ENCODE assay signal across 26 cellular contexts in the genomic region with DNA sequence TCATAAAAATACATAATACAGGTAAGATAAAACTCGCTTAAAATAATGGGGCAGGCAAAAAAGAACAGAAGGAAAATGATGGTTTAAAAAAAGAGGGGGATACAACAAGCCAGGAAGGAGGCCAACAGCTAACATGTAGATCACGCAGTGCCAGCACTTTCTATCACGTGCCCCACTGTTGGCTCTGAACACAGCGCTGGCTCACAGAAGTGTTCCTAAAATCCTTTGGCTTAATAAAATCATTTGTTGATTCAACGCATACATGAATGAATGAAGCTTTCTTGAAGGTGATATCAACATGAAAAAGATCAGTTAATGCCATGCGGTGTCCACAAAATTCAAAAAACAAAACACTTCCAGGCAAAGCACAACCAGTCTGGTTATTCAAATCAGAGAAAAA. TPM values are rescaled to one million over a fixed set of nuclear protein-coding genes. Genes with fewer than 3 reads are reported as not detected.
A peak's percentile ranks its signal among the peaks of the same experiment; 100 is the strongest.
DNase-seq lines count a peak whose midpoint lies in the region; ATAC-seq, FAIRE-seq and TF ChIP-seq lines count a peak whose summit lies in the region.
"Had no signal": no experiment of that assay in that cellular context is flagged by ENCODE, and none has a peak within 500 bp of the region (broad histone marks: within the 10 kb centered on the region; RNA-seq: fewer than 3 reads in every experiment).

No MANE protein-coding gene starts in this region.

- H3K27ac ChIP-seq in astrocyte (ENCODE audit: low read depth, low read length) (peak overlapping the region; percentile 88), stomach (no peak overlapping the region)
- H3K27ac ChIP-seq: 22Rv1, coronary artery, heart right ventricle had no signal

- H3K36me3 Mint-ChIP-seq in astrocyte (ENCODE audit: low read depth, unreplicated experiment): peaks cover 1% of the 10 kb centered on the region
- H3K36me3 Mint-ChIP-seq: activated naive CD8-positive, alpha-beta T cell; memory B cell; naive thymus-derived CD8-positive, alpha-beta T cell had no signal

- no peak overlapping the region for H3K9ac ChIP-seq in astrocyte (ENCODE audit: low read length)

- WGBS in stomach, 5 donors: 15 to 41% (median 26%) methylated on average over 6 of the region's 6 CpGs

- peaks cover 38% of the 10 kb centered on the region for H3K4me1 Mint-ChIP-seq in astrocyte (ENCODE audit: low read depth, unreplicated experiment)

- no peaks in the 10 kb centered on the region for H3K79me2 ChIP-seq in astrocyte (ENCODE audit: insufficient read depth, low read length)

- TF ChIP-seq EP300 in stomach (IDR thresholded peaks at IDR 0.05): no peak

- peaks cover 45% of the 10 kb centered on the region for H3K4me1 ChIP-seq in astrocyte (ENCODE audit: insufficient read depth, low read length)
- H3K4me1 ChIP-seq in stomach: peaks cover 0 to 38% (median 18%) of the 10 kb centered on the region in 4 donors
- H3K4me1 ChIP-seq: heart right ventricle had no signal

- H3K9me3 ChIP-seq in astrocyte (ENCODE audit: insufficient read depth, low read depth, low read length) (no peaks in the 10 kb centered on the region), stomach (no peaks in the 10 kb centered on the region)
- H3K9me3 ChIP-seq: heart right ventricle had no signal

- H3K9me3 Mint-ChIP-seq in astrocyte (ENCODE audit: unreplicated experiment): no peaks in the 10 kb centered on the region
- H3K9me3 Mint-ChIP-seq: memory B cell; naive thymus-derived CD8-positive, alpha-beta T cell had no signal

- H3K4me3 ChIP-seq in astrocyte (ENCODE audit: insufficient read depth, low read depth, low read length): no peak overlapping the region
- H3K4me3 ChIP-seq in stomach: no peak overlapping the region
- H3K4me3 ChIP-seq: coronary artery, heart right ventricle, skin epidermis had no signal

- H2AFZ ChIP-seq in astrocyte (ENCODE audit: low read depth, low read length): no peak overlapping the region

- H3K27me3 ChIP-seq in astrocyte (ENCODE audit: insufficient read depth, low read length): no peaks in the 10 kb centered on the region
- H3K27me3 ChIP-seq in stomach: no peaks in the 10 kb centered on the region
- H3K27me3 ChIP-seq: brain microvascular endothelial cell, heart right ventricle had no signal

- H3K4me2 ChIP-seq in astrocyte (ENCODE audit: low read length): no peak overlapping the region

- intact Hi-C loops in stomach (cut with DNase I; ENCODE audit: low total_unique reads): no loop called here

- H3K27me3 Mint-ChIP-seq in astrocyte (ENCODE audit: low read depth, unreplicated experiment): no peaks in the 10 kb centered on the region
- H3K27me3 Mint-ChIP-seq: activated naive CD8-positive, alpha-beta T cell; memory B cell; naive thymus-derived CD8-positive, alpha-beta T cell had no signal

- H3K27ac Mint-ChIP-seq in astrocyte (ENCODE audit: unreplicated experiment): peak overlapping the region; percentile 69
- H3K27ac Mint-ChIP-seq: memory B cell had no signal

- TF ChIP-seq POLR2A in stomach (IDR thresholded peaks at IDR 0.05): no peak

- H3K4me3 Mint-ChIP-seq in astrocyte (ENCODE audit: unreplicated experiment): no peak overlapping the region
- H3K4me3 Mint-ChIP-seq: memory B cell; naive thymus-derived CD8-positive, alpha-beta T cell had no signal

- peak; percentile 28 for DNase-seq in NCI-H1092 treated with DMSO at 0.1 percent for 48 hours (lab: John Stamatoyannopoulos, UW)
- no peak for DNase-seq in NCI-H1092 (lab: John Stamatoyannopoulos, UW)
- no peak for DNase-seq in astrocyte (ENCODE audit: low read depth)
- DNase-seq in left lobe of liver (ENCODE audit: low spot score): no peak
- DNase-seq in stomach: peak; percentile 63
- DNase-seq in NCI-H187 treated with DMSO at 0.1 percent for 48 hours (lab: John Stamatoyannopoulos, UW): no peak
- DNase-seq in SHP77 (lab: John Stamatoyannopoulos, UW): no peak
- DNase-seq: activated CD4-positive, alpha-beta T cell treated with anti-CD3 and anti-CD28 coated beads for 48 hours; AML-193; brain microvascular endothelial cell; COR-L47; heart right ventricle; Kasumi-1; naive thymus-derived CD8-positive, alpha-beta T cell; NCI-H1417 treated with DMSO at 0.1 percent for 48 hours; NCI-H2171 treated with DMSO at 0.1 percent for 48 hours; NCI-H69; stimulated activated CD4-positive, alpha-beta T cell treated with anti-CD3 and anti-CD28 coated beads, Interleukin-4, amount 100 ng/mL, for 1 hour; T-helper 1 cell had no signal

- TF ChIP-seq CTCF in astrocyte (IDR thresholded peaks at IDR 0.05; ENCODE audit: insufficient read depth, low read depth, low read length): no peak
- no peak for TF ChIP-seq CTCF in stomach (IDR thresholded peaks at IDR 0.05)

- no peak for FAIRE-seq in astrocyte (lab: Jason Lieb, UNC)
- FAIRE-seq: HTR-8/SVneo had no signal

- H3K36me3 ChIP-seq in astrocyte (ENCODE audit: insufficient read depth, low read length) (no peaks in the 10 kb centered on the region), stomach (no peaks in the 10 kb centered on the region)
- H3K36me3 ChIP-seq: brain microvascular endothelial cell, heart right ventricle had no signal

- ATAC-seq in left lobe of liver: peak; percentile 79
- ATAC-seq in GM19452 (IDR thresholded peaks at IDR 0.05; ENCODE audit: unreplicated experiment): no peak
- ATAC-seq: naive thymus-derived CD8-positive, alpha-beta T cell had no signal

- no peaks in the 10 kb centered on the region for H4K20me1 ChIP-seq in astrocyte (ENCODE audit: insufficient read depth, low read length)

RNA-seq across cellular contexts. Expression of gene ITGAE, which starts 8.5 kb away (rescaled TPM):
- total RNA-seq in astrocyte (23.3 and 30.9 TPM in 2 replicates), left lobe of liver (5.6 TPM), stomach (10 to 100 TPM in 3 of 5 donors, 1 to 10 TPM in 2; 4.5 to 39.4 (median 13.6) TPM)
- 10 to 100 TPM; 36.9 to 66.8 (median 55.9) TPM for polyA plus RNA-seq in stomach

RNA-seq across cellular contexts. Expression of gene NCBP3, which starts 53.6 kb away (rescaled TPM):
- total RNA-seq in astrocyte (44.5 and 46.7 TPM in 2 replicates), left lobe of liver (11.5 TPM), stomach (10 to 100 TPM in 4 of 5 donors, 1 to 10 TPM in 1; 7.6 to 40.6 (median 28.1) TPM)
- polyA plus RNA-seq in stomach: 10 to 100 TPM in 2 of 3 donors, 1 to 10 TPM in 1; 8.6 to 31.0 (median 19.1) TPM

Comparison
In these comparisons a context has a peak if more than half of its experiments do, and no peak if none do; other contexts are left out.
1. DNase-seq: peak in NCI-H1092 treated with DMSO at 0.1 percent for 48 hours (single experiment) and stomach (single experiment); none in NCI-H1092 (single experiment), astrocyte (single experiment), left lobe of liver (single experiment), NCI-H187 treated with DMSO at 0.1 percent for 48 hours (single experiment) and SHP77 (0 of 2).